ENCODE assay signal across 8 cellular contexts in genomic region chr9:98117097-98117496, GRCh38. TPM values are rescaled to one million over a fixed set of nuclear protein-coding genes. Genes with fewer than 3 reads are reported as not detected.
DNase-seq lines count a peak whose midpoint lies in the region; ATAC-seq and TF ChIP-seq lines count a peak whose summit lies in the region.
"Not testable (repeated sequence)": the region's sequence is repeated elsewhere in the genome, so short reads cannot be mapped to it uniquely, and the experiment has no call there.

No MANE protein-coding gene starts in this region.

- H4K20me1 ChIP-seq in BLaER1; DOHH2 (ENCODE audit: control insufficient read depth, insufficient read depth, low read depth, low read length): not testable (repeated sequence)

- peak overlapping the region; percentile 89 for H3K27ac Mint-ChIP-seq in activated CD4-positive, alpha-beta T cell treated with anti-CD3 and anti-CD28 coated beads, Interleukin-2, amount 10 ng/mL, durations not matched to agents 24 days and 14 days
- peak overlapping the region; percentile 92 for H3K27ac Mint-ChIP-seq in activated naive CD4-positive, alpha-beta T cell treated with anti-CD3 and anti-CD28 coated beads for 36 hours
- H3K27ac Mint-ChIP-seq in central memory CD8-positive, alpha-beta T cell (ENCODE audit: low read depth) = peak overlapping the region; percentile 94
- H3K27ac Mint-ChIP-seq in naive thymus-derived CD4-positive, alpha-beta T cell = peak overlapping the region; percentile 46 to 98 (median 95)
- not testable (repeated sequence) for H3K27ac Mint-ChIP-seq in type B pancreatic cell

- H3K36me3 ChIP-seq in BLaER1 (peaks cover 11% of the 10 kb centered on the region; the same call in 1 of the 2 replicates), DOHH2 (ENCODE audit: control insufficient read depth, low read length) (peaks cover 12% of the 10 kb centered on the region), RWPE2 (ENCODE audit: low read depth) (peaks cover 24% of the 10 kb centered on the region)
- H3K36me3 ChIP-seq in naive thymus-derived CD4-positive, alpha-beta T cell (ENCODE audit: control insufficient read depth in 2 of 3, insufficient read depth in 3 of 3, low read length in 3 of 3) = not testable (repeated sequence)

- H3F3A ChIP-seq in DOHH2 (ENCODE audit: control insufficient read depth, insufficient read depth) = not testable (repeated sequence)

- not testable (repeated sequence) for H3K9ac ChIP-seq in BLaER1

- CTCF ChIA-PET in activated naive CD4-positive, alpha-beta T cell treated with anti-CD3 and anti-CD28 coated beads for 36 hours (lab: Charles Lee) = interaction anchor here (1.4 to 2.7 kb wide), 5 partner anchors 9 to 194 kb away, joined by 4 to 8 read pairs (median 7); partner anchors contain the start of genes TBC1D2 and TRMO
- CTCF ChIA-PET in naive thymus-derived CD4-positive, alpha-beta T cell (lab: Charles Lee) = interaction anchor here (0.6 to 2.8 kb wide), 6 partner anchors 11 to 196 kb away, joined by 3 to 21 read pairs (median 4); no protein-coding TSS in a partner anchor

- H3K9me3 ChIP-seq in BLaER1; DOHH2 (ENCODE audit: control insufficient read depth, insufficient read depth, low read length); RWPE2 (ENCODE audit: severe bottlenecking); naive thymus-derived CD4-positive, alpha-beta T cell (ENCODE audit: control insufficient read depth in 2 of 3, low read length in 3 of 3): not testable (repeated sequence)

- H3K27me3 ChIP-seq in BLaER1; DOHH2 (ENCODE audit: control insufficient read depth, low read length); RWPE2 (ENCODE audit: insufficient read depth, poor library complexity, severe bottlenecking); naive thymus-derived CD4-positive, alpha-beta T cell (ENCODE audit: control insufficient read depth in 2 of 2, insufficient read depth in 2 of 2, low read length in 2 of 2): not testable (repeated sequence)

- H3K4me1 ChIP-seq in BLaER1 (peaks cover 45% of the 10 kb centered on the region), DOHH2 (ENCODE audit: control insufficient read depth, low read length) (peaks cover 60% of the 10 kb centered on the region), RWPE2 (ENCODE audit: insufficient read depth, poor library complexity, severe bottlenecking) (peaks cover 18% of the 10 kb centered on the region)
- peaks cover 28 to 43% of the 10 kb centered on the region in 2 donors for H3K4me1 ChIP-seq in naive thymus-derived CD4-positive, alpha-beta T cell (ENCODE audit: control insufficient read depth in 2 of 2, insufficient read depth in 2 of 2, low read length in 2 of 2)

- peak overlapping the region; percentile 87 for H3K4me3 Mint-ChIP-seq in activated CD4-positive, alpha-beta T cell treated with anti-CD3 and anti-CD28 coated beads, Interleukin-2, amount 10 ng/mL, durations not matched to agents 24 days and 14 days
- not testable (repeated sequence) for H3K4me3 Mint-ChIP-seq in activated naive CD4-positive, alpha-beta T cell treated with anti-CD3 and anti-CD28 coated beads for 36 hours
- peak overlapping the region; percentile 83 for H3K4me3 Mint-ChIP-seq in central memory CD8-positive, alpha-beta T cell
- H3K4me3 Mint-ChIP-seq in naive thymus-derived CD4-positive, alpha-beta T cell = peak overlapping the region in 8 of 10 donors; percentile 37 to 100 (median 90)
- H3K4me3 Mint-ChIP-seq in type B pancreatic cell = peak overlapping the region; percentile 9

- DNase-seq in RWPE2 (ENCODE audit: low spot score) = peak; percentile 8
- not testable (repeated sequence) for DNase-seq in activated CD4-positive, alpha-beta T cell treated with anti-CD3 and anti-CD28 coated beads, Interleukin-2, amount 10 ng/mL, durations not matched to agents 24 days and 14 days; activated naive CD4-positive, alpha-beta T cell treated with anti-CD3 and anti-CD28 coated beads for 36 hours; central memory CD8-positive, alpha-beta T cell (ENCODE audit: low spot score in 2 of 2); naive thymus-derived CD4-positive, alpha-beta T cell; type B pancreatic cell (ENCODE audit: extremely low spot score, unreplicated experiment)

- ATAC-seq in RWPE2 (ENCODE audit: low read depth); central memory CD8-positive, alpha-beta T cell (replicated peaks; ENCODE audit: extremely low read depth, poor library complexity, severe bottlenecking); naive thymus-derived CD4-positive, alpha-beta T cell: not testable (repeated sequence)

- POLR2A ChIA-PET in naive thymus-derived CD4-positive, alpha-beta T cell (lab: Charles Lee) = interaction anchor here (1.1 to 6.5 kb wide), 7 partner anchors 8 to 140 kb away, joined by 4 to 80 read pairs (median 41); partner anchors contain the start of gene TBC1D2

- peak overlapping the region; percentile 93; the same call in 1 of the 2 replicates for H3K4me2 ChIP-seq in BLaER1
- H3K4me2 ChIP-seq in DOHH2 (ENCODE audit: low read length) = peak overlapping the region; percentile 84

- not testable (repeated sequence) for H3K9me2 ChIP-seq in DOHH2 (replicated peaks; ENCODE audit: control insufficient read depth, low read length)

- intact Hi-C loops in activated CD4-positive, alpha-beta T cell treated with anti-CD3 and anti-CD28 coated beads, Interleukin-2, amount 10 ng/mL, durations not matched to agents 24 days and 14 days (cut with micrococcal nuclease) = loop anchor here (5.0 kb wide), 2 partner anchors 75 to 135 kb away; partner anchors contain the start of genes ANP32B and CORO2A
- intact Hi-C loops in activated naive CD4-positive, alpha-beta T cell treated with anti-CD3 and anti-CD28 coated beads for 36 hours (cut with micrococcal nuclease) = loop anchor here (5.0 kb wide), 1 partner anchor 135 kb away; the partner anchor contains the start of gene ANP32B
- intact Hi-C loops in naive thymus-derived CD4-positive, alpha-beta T cell (cut with micrococcal nuclease) = loop anchor here (1.0 to 5.0 kb wide), 3 partner anchors 9 to 1500 kb away; partner anchors contain the start of genes ANP32B (in 1 of the 2) and CDC14B (in 1 of the 2)

- H3K4me3 ChIP-seq in BLaER1; RWPE2 (ENCODE audit: severe bottlenecking); naive thymus-derived CD4-positive, alpha-beta T cell (ENCODE audit: low read length): not testable (repeated sequence)
- H3K4me3 ChIP-seq in DOHH2 (ENCODE audit: low read length) = peak overlapping the region; percentile 78

- H3K79me2 ChIP-seq in DOHH2 (ENCODE audit: control insufficient read depth, low read length) = peaks cover 25% of the 10 kb centered on the region

- H3K27me3 Mint-ChIP-seq in activated CD4-positive, alpha-beta T cell treated with anti-CD3 and anti-CD28 coated beads, Interleukin-2, amount 10 ng/mL, durations not matched to agents 24 days and 14 days; activated naive CD4-positive, alpha-beta T cell treated with anti-CD3 and anti-CD28 coated beads for 36 hours (ENCODE audit: low read depth); central memory CD8-positive, alpha-beta T cell; naive thymus-derived CD4-positive, alpha-beta T cell; type B pancreatic cell: not testable (repeated sequence)

- not testable (repeated sequence) for H3K27ac ChIP-seq in BLaER1; RWPE2 (ENCODE audit: poor library complexity, severe bottlenecking)
- H3K27ac ChIP-seq in DOHH2 (ENCODE audit: low read depth, low read length) = peak overlapping the region; percentile 57; the same call in 1 of the 2 replicates
- peak overlapping the region; percentile 93 for H3K27ac ChIP-seq in naive thymus-derived CD4-positive, alpha-beta T cell (ENCODE audit: low read depth, low read length)

- not testable (repeated sequence) for H3K9me3 Mint-ChIP-seq in activated CD4-positive, alpha-beta T cell treated with anti-CD3 and anti-CD28 coated beads, Interleukin-2, amount 10 ng/mL, durations not matched to agents 24 days and 14 days; activated naive CD4-positive, alpha-beta T cell treated with anti-CD3 and anti-CD28 coated beads for 36 hours; central memory CD8-positive, alpha-beta T cell; naive thymus-derived CD4-positive, alpha-beta T cell; type B pancreatic cell

- TF ChIP-seq CTCF in DOHH2 (IDR thresholded peaks at IDR 0.05; ENCODE audit: low read depth, low read length, poor library complexity, severe bottlenecking); RWPE2 (IDR thresholded peaks at IDR 0.05; ENCODE audit: poor library complexity, severe bottlenecking); type B pancreatic cell (conservative IDR thresholded peaks at IDR 0.05): not testable (repeated sequence)

- H3K36me3 Mint-ChIP-seq in activated CD4-positive, alpha-beta T cell treated with anti-CD3 and anti-CD28 coated beads, Interleukin-2, amount 10 ng/mL, durations not matched to agents 24 days and 14 days (ENCODE audit: low read depth) = peaks cover 20% of the 10 kb centered on the region
- H3K36me3 Mint-ChIP-seq in activated naive CD4-positive, alpha-beta T cell treated with anti-CD3 and anti-CD28 coated beads for 36 hours (ENCODE audit: low read depth) = peaks cover 14% of the 10 kb centered on the region
- H3K36me3 Mint-ChIP-seq in central memory CD8-positive, alpha-beta T cell (ENCODE audit: insufficient read depth) = peaks cover 27% of the 10 kb centered on the region
- H3K36me3 Mint-ChIP-seq in naive thymus-derived CD4-positive, alpha-beta T cell = peaks cover 3 to 15% (median 12%) of the 10 kb centered on the region in 5 donors
- not testable (repeated sequence) for H3K36me3 Mint-ChIP-seq in type B pancreatic cell

- peaks cover 43% of the 10 kb centered on the region for H3K4me1 Mint-ChIP-seq in activated CD4-positive, alpha-beta T cell treated with anti-CD3 and anti-CD28 coated beads, Interleukin-2, amount 10 ng/mL, durations not matched to agents 24 days and 14 days
- H3K4me1 Mint-ChIP-seq in activated naive CD4-positive, alpha-beta T cell treated with anti-CD3 and anti-CD28 coated beads for 36 hours (ENCODE audit: low read depth) = peaks cover 47% of the 10 kb centered on the region
- peaks cover 42% of the 10 kb centered on the region for H3K4me1 Mint-ChIP-seq in central memory CD8-positive, alpha-beta T cell
- H3K4me1 Mint-ChIP-seq in naive thymus-derived CD4-positive, alpha-beta T cell = peaks cover 37 to 69% (median 60%) of the 10 kb centered on the region in 7 donors
- H3K4me1 Mint-ChIP-seq in type B pancreatic cell (ENCODE audit: unreplicated experiment) = peaks cover 13% of the 10 kb centered on the region

RNA-seq across cellular contexts. Expression of gene TRIM14, which starts 1.9 kb away (rescaled TPM):
- total RNA-seq in activated CD4-positive, alpha-beta T cell treated with anti-CD3 and anti-CD28 coated beads, Interleukin-2, amount 10 ng/mL, durations not matched to agents 24 days and 14 days = 47.3 and 47.8 TPM in 2 replicates
- 10 to 100 TPM; 49.6 to 55.0 TPM for total RNA-seq in activated naive CD4-positive, alpha-beta T cell treated with anti-CD3 and anti-CD28 coated beads for 36 hours
- 100 to 1,000 TPM in 1 of 5 experiments, 10 to 100 TPM in 4; 54.1 to 114 (median 79.7) TPM for total RNA-seq in naive thymus-derived CD4-positive, alpha-beta T cell
- 100 to 1,000 TPM in 1 of 2 donors, 10 to 100 TPM in 1; 57.8 to 107 TPM for polyA plus RNA-seq in naive thymus-derived CD4-positive, alpha-beta T cell
- 9.9 and 18.8 TPM in 2 replicates for total RNA-seq in type B pancreatic cell (ENCODE audit: low replicate concordance)
